1 cellular context compared by ENCODE assay signal in the genomic region with DNA sequence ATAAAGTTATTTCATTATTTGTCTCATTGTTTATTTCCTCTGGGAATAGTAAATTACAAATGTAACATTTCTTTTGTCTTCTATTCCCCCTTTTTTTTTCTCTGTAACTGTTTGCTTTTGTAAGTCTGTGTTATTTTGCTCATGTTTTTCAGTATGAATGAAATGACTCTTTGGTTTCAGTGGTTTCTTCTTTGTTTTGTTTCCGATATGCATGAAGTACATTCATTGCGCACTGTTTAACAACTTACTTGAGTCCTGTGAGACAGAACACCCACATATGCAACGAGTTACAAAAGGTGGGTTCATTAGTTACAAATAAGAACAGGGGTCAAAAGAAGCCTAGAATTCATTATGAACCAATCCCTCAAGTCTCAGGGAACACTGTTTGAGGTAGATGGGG.
A peak's percentile ranks its signal among the peaks of the same experiment; 100 is the strongest.
TF ChIP-seq lines count a peak whose summit lies in the region.

No MANE protein-coding gene starts in this region.

TF ChIP-seq in GM12878, 131 proteins besides CTCF, POLR2A, EP300 and RAD21 (continued from another document):
- TF ChIP-seq BCL11A (IDR thresholded peaks at IDR 0.05; ENCODE audit: low read depth, low read length), result 0 out of 2 replicates have a peak, but pooled peaks have one; percentile 44
- TF ChIP-seq IRF4 (IDR thresholded peaks at IDR 0.05; ENCODE audit: low read depth, low read length), result peak; percentile 57; the same call in 1 of the 2 replicates
- peak; percentile 32; the same call in 1 of the 2 replicates for TF ChIP-seq CREM (IDR thresholded peaks at IDR 0.05; ENCODE audit: low read depth)
- 0 out of 2 replicates have a peak, but pooled peaks have one; percentile 50 for TF ChIP-seq NR2F1 (conservative IDR thresholded peaks at IDR 0.05)
- no peak for TF ChIP-seq ZNF384 (IDR thresholded peaks at IDR 0.05; ENCODE audit: borderline replicate concordance, low read depth, low read length)
- TF ChIP-seq BMI1 (IDR thresholded peaks at IDR 0.05; ENCODE audit: borderline replicate concordance), result peak; percentile 65
- no peak for TF ChIP-seq TCF12 (IDR thresholded peaks at IDR 0.05; ENCODE audit: low read depth, low read length)
- TF ChIP-seq, protein P1, sequence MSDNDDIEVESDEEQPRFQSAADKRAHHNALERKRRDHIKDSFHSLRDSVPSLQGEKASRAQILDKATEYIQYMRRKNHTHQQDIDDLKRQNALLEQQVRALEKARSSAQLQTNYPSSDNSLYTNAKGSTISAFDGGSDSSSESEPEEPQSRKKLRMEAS (IDR thresholded peaks at IDR 0.05; ENCODE audit: low read depth, low read length), result no peak
- peak; percentile 69; the same call in 1 of the 3 replicates for TF ChIP-seq POU2F2 (IDR thresholded peaks at IDR 0.05; ENCODE audit: borderline replicate concordance, low read depth, low read length)
- TF ChIP-seq BACH1 (IDR thresholded peaks at IDR 0.05; ENCODE audit: borderline replicate concordance), result peak; percentile 64; the same call in 1 of the 2 replicates
- TF ChIP-seq, protein P2, sequence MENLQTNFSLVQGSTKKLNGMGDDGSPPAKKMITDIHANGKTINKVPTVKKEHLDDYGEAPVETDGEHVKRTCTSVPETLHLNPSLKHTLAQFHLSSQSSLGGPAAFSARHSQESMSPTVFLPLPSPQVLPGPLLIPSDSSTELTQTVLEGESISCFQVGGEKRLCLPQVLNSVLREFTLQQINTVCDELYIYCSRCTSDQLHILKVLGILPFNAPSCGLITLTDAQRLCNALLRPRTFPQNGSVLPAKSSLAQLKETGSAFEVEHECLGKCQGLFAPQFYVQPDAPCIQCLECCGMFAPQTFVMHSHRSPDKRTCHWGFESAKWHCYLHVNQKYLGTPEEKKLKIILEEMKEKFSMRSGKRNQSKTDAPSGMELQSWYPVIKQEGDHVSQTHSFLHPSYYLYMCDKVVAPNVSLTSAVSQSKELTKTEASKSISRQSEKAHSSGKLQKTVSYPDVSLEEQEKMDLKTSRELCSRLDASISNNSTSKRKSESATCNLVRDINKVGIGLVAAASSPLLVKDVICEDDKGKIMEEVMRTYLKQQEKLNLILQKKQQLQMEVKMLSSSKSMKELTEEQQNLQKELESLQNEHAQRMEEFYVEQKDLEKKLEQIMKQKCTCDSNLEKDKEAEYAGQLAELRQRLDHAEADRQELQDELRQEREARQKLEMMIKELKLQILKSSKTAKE (IDR thresholded peaks at IDR 0.05; ENCODE audit: low read depth, poor library complexity, severe bottlenecking), result peak; percentile 62
- 0 out of 2 replicates have a peak, but pooled peaks have one; percentile 19 for TF ChIP-seq IKZF1 (conservative IDR thresholded peaks at IDR 0.05)
- TF ChIP-seq, protein P3, sequence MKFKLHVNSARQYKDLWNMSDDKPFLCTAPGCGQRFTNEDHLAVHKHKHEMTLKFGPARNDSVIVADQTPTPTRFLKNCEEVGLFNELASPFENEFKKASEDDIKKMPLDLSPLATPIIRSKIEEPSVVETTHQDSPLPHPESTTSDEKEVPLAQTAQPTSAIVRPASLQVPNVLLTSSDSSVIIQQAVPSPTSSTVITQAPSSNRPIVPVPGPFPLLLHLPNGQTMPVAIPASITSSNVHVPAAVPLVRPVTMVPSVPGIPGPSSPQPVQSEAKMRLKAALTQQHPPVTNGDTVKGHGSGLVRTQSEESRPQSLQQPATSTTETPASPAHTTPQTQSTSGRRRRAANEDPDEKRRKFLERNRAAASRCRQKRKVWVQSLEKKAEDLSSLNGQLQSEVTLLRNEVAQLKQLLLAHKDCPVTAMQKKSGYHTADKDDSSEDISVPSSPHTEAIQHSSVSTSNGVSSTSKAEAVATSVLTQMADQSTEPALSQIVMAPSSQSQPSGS (IDR thresholded peaks at IDR 0.05; ENCODE audit: low read length), result peak; percentile 41; the same call in 1 of the 2 replicates
- TF ChIP-seq STAT3 (IDR thresholded peaks at IDR 0.05; ENCODE audit: low read depth, low read length), result no peak
- TF ChIP-seq, protein P4, sequence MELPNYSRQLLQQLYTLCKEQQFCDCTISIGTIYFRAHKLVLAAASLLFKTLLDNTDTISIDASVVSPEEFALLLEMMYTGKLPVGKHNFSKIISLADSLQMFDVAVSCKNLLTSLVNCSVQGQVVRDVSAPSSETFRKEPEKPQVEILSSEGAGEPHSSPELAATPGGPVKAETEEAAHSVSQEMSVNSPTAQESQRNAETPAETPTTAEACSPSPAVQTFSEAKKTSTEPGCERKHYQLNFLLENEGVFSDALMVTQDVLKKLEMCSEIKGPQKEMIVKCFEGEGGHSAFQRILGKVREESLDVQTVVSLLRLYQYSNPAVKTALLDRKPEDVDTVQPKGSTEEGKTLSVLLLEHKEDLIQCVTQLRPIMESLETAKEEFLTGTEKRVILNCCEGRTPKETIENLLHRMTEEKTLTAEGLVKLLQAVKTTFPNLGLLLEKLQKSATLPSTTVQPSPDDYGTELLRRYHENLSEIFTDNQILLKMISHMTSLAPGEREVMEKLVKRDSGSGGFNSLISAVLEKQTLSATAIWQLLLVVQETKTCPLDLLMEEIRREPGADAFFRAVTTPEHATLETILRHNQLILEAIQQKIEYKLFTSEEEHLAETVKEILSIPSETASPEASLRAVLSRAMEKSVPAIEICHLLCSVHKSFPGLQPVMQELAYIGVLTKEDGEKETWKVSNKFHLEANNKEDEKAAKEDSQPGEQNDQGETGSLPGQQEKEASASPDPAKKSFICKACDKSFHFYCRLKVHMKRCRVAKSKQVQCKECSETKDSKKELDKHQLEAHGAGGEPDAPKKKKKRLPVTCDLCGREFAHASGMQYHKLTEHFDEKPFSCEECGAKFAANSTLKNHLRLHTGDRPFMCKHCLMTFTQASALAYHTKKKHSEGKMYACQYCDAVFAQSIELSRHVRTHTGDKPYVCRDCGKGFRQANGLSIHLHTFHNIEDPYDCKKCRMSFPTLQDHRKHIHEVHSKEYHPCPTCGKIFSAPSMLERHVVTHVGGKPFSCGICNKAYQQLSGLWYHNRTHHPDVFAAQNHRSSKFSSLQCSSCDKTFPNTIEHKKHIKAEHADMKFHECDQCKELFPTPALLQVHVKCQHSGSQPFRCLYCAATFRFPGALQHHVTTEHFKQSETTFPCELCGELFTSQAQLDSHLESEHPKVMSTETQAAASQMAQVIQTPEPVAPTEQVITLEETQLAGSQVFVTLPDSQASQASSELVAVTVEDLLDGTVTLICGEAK (IDR thresholded peaks at IDR 0.05; ENCODE audit: borderline replicate concordance), result no peak
- TF ChIP-seq, protein P5, sequence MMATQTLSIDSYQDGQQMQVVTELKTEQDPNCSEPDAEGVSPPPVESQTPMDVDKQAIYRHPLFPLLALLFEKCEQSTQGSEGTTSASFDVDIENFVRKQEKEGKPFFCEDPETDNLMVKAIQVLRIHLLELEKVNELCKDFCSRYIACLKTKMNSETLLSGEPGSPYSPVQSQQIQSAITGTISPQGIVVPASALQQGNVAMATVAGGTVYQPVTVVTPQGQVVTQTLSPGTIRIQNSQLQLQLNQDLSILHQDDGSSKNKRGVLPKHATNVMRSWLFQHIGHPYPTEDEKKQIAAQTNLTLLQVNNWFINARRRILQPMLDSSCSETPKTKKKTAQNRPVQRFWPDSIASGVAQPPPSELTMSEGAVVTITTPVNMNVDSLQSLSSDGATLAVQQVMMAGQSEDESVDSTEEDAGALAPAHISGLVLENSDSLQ (IDR thresholded peaks at IDR 0.05), result 0 out of 2 replicates have a peak, but pooled peaks have one; percentile 27
- no peak for TF ChIP-seq HDGF (IDR thresholded peaks at IDR 0.05)
- TF ChIP-seq, protein P6, sequence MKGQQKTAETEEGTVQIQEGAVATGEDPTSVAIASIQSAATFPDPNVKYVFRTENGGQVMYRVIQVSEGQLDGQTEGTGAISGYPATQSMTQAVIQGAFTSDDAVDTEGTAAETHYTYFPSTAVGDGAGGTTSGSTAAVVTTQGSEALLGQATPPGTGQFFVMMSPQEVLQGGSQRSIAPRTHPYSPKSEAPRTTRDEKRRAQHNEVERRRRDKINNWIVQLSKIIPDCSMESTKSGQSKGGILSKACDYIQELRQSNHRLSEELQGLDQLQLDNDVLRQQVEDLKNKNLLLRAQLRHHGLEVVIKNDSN (IDR thresholded peaks at IDR 0.05; ENCODE audit: borderline replicate concordance, extremely low read length, insufficient read depth, low read depth, low read length), result no peak
- TF ChIP-seq BHLHE40 (IDR thresholded peaks at IDR 0.05; ENCODE audit: borderline replicate concordance in 1 of 2, low read depth in 2 of 2, low read length in 1 of 2), result peak in 1 of 2 experiments; percentile 38; a peak in 1 of 4 replicates
- peak; percentile 64 for TF ChIP-seq ATF7 (IDR thresholded peaks at IDR 0.05; ENCODE audit: low read depth)
- peak; percentile 89 for TF ChIP-seq RUNX3 (IDR thresholded peaks at IDR 0.05; ENCODE audit: low read length)
- TF ChIP-seq RB1 (IDR thresholded peaks at IDR 0.05; ENCODE audit: borderline replicate concordance), result no peak
- no peak for TF ChIP-seq NRF1 (conservative IDR thresholded peaks at IDR 0.05; ENCODE audit: low read depth, low read length)
- TF ChIP-seq MEF2B (IDR thresholded peaks at IDR 0.05; ENCODE audit: partially characterized antibody, poor library complexity, severe bottlenecking), result peak; percentile 52
- peak; percentile 92 for TF ChIP-seq ZNF217 (IDR thresholded peaks at IDR 0.05)
TF ChIP-seq in GM12878: peak in this region for 28.
